15 cellular contexts compared by ENCODE assay signal in genomic region chr3:56684029-56684428, GRCh38. TPM values are rescaled to one million over a fixed set of nuclear protein-coding genes. Genes with fewer than 3 reads are reported as not detected.
DNase-seq lines count a peak whose midpoint lies in the region; ATAC-seq, FAIRE-seq and TF ChIP-seq lines count a peak whose summit lies in the region.
"Had no signal": no experiment of that assay in that cellular context is flagged by ENCODE, and none has a peak within 500 bp of the region (broad histone marks: within the 10 kb centered on the region; RNA-seq: fewer than 3 reads in every experiment).

No MANE protein-coding gene starts in this region.

- peak overlapping the region; percentile 65 for H3K4me3 Mint-ChIP-seq in T-helper 1 cell treated with Interleukin-12 subunit alpha and Interleukin-12 subunit beta and Interleukin-4 antibody, amounts not matched to agents 30 μg/mL and 1 μg/mL, for 36 hours
- H3K4me3 Mint-ChIP-seq in activated T-helper 1 cell treated with anti-CD3 and anti-CD28 coated beads, Interleukin-12 subunit alpha, Interleukin-12 subunit beta, Interleukin-2, Interleukin-4 antibody, amounts not matched to agents 30 ng/mL and 10 ng/mL and 1 ng/mL, durations not matched to agents 14 hours and 24 hours and 36 hours: peak overlapping the region; percentile 68
- H3K4me3 Mint-ChIP-seq in naive thymus-derived CD8-positive, alpha-beta T cell: peak overlapping the region; percentile 51 to 98 (median 68)

- POLR2A ChIA-PET in naive thymus-derived CD8-positive, alpha-beta T cell (lab: Charles Lee): interaction anchor here (1.6 to 3.2 kb wide), 2 partner anchors 9 to 117 kb away, joined by 5 to 48 read pairs; partner anchors contain the start of gene ARHGEF3

- intact Hi-C loops in activated T-helper 1 cell treated with anti-CD3 and anti-CD28 coated beads, Interleukin-12 subunit alpha, Interleukin-12 subunit beta, Interleukin-2, Interleukin-4 antibody, amounts not matched to agents 30 ng/mL and 10 ng/mL and 1 ng/mL, durations not matched to agents 14 hours and 24 hours and 36 hours (cut with micrococcal nuclease): loop anchor here (5.0 to 10.0 kb wide), 4 partner anchors 233 to 913 kb away; partner anchors contain the start of genes APPL1, ARF4 and PDE12

- FAIRE-seq in GM12891 (lab: Jason Lieb, UNC): peak; percentile 48

- ATAC-seq in naive thymus-derived CD8-positive, alpha-beta T cell: no peak
- no peak for ATAC-seq in HG03457 (IDR thresholded peaks at IDR 0.05; ENCODE audit: unreplicated experiment)

- no peaks in the 10 kb centered on the region for H3K27me3 Mint-ChIP-seq in T-helper 1 cell treated with Interleukin-12 subunit alpha and Interleukin-12 subunit beta and Interleukin-4 antibody, amounts not matched to agents 30 μg/mL and 1 μg/mL, for 36 hours (ENCODE audit: low read depth)
- H3K27me3 Mint-ChIP-seq in activated T-helper 1 cell treated with anti-CD3 and anti-CD28 coated beads, Interleukin-12 subunit alpha, Interleukin-12 subunit beta, Interleukin-2, Interleukin-4 antibody, amounts not matched to agents 30 ng/mL and 10 ng/mL and 1 ng/mL, durations not matched to agents 14 hours and 24 hours and 36 hours (ENCODE audit: insufficient read depth): peaks cover 2% of the 10 kb centered on the region
- H3K27me3 Mint-ChIP-seq in naive thymus-derived CD8-positive, alpha-beta T cell: no peaks in the 10 kb centered on the region

- no peak for TF ChIP-seq POLR2A in GM12891 (IDR thresholded peaks at IDR 0.05; ENCODE audit: low read depth, low read length)

- H3K27ac Mint-ChIP-seq in T-helper 1 cell treated with Interleukin-12 subunit alpha and Interleukin-12 subunit beta and Interleukin-4 antibody, amounts not matched to agents 30 μg/mL and 1 μg/mL, for 36 hours: peak overlapping the region; percentile 72
- peak overlapping the region; percentile 82 for H3K27ac Mint-ChIP-seq in activated T-helper 1 cell treated with anti-CD3 and anti-CD28 coated beads, Interleukin-12 subunit alpha, Interleukin-12 subunit beta, Interleukin-2, Interleukin-4 antibody, amounts not matched to agents 30 ng/mL and 10 ng/mL and 1 ng/mL, durations not matched to agents 14 hours and 24 hours and 36 hours
- H3K27ac Mint-ChIP-seq in naive thymus-derived CD8-positive, alpha-beta T cell: peak overlapping the region; percentile 28 to 93 (median 83)

- peaks cover 32% of the 10 kb centered on the region for H3K36me3 Mint-ChIP-seq in T-helper 1 cell treated with Interleukin-12 subunit alpha and Interleukin-12 subunit beta and Interleukin-4 antibody, amounts not matched to agents 30 μg/mL and 1 μg/mL, for 36 hours (ENCODE audit: low read depth)
- peaks cover 27% of the 10 kb centered on the region for H3K36me3 Mint-ChIP-seq in activated T-helper 1 cell treated with anti-CD3 and anti-CD28 coated beads, Interleukin-12 subunit alpha, Interleukin-12 subunit beta, Interleukin-2, Interleukin-4 antibody, amounts not matched to agents 30 ng/mL and 10 ng/mL and 1 ng/mL, durations not matched to agents 14 hours and 24 hours and 36 hours (ENCODE audit: low read depth)
- peaks cover 0 to 15% (median 12%) of the 10 kb centered on the region in 3 donors for H3K36me3 Mint-ChIP-seq in naive thymus-derived CD8-positive, alpha-beta T cell

- peaks cover 26% of the 10 kb centered on the region for H3K4me1 Mint-ChIP-seq in T-helper 1 cell treated with Interleukin-12 subunit alpha and Interleukin-12 subunit beta and Interleukin-4 antibody, amounts not matched to agents 30 μg/mL and 1 μg/mL, for 36 hours (ENCODE audit: low read depth)
- peaks cover 35% of the 10 kb centered on the region for H3K4me1 Mint-ChIP-seq in activated T-helper 1 cell treated with anti-CD3 and anti-CD28 coated beads, Interleukin-12 subunit alpha, Interleukin-12 subunit beta, Interleukin-2, Interleukin-4 antibody, amounts not matched to agents 30 ng/mL and 10 ng/mL and 1 ng/mL, durations not matched to agents 14 hours and 24 hours and 36 hours (ENCODE audit: low read depth)
- peaks cover 5 to 39% (median 20%) of the 10 kb centered on the region in 4 donors for H3K4me1 Mint-ChIP-seq in naive thymus-derived CD8-positive, alpha-beta T cell

- no peak for DNase-seq in T-helper 1 cell
- DNase-seq in GM12891 (ENCODE audit: insufficient read length, low spot score): no peak
- DNase-seq in activated T-helper 1 cell treated with anti-CD3 and anti-CD28 coated beads, Interleukin-12 subunit alpha, Interleukin-12 subunit beta, Interleukin-2, Interleukin-4 antibody, amounts not matched to agents 30 ng/mL and 10 ng/mL and 1 ng/mL, durations not matched to agents 14 hours and 24 hours and 36 hours (ENCODE audit: low spot score): no peak
- no peak for DNase-seq in naive thymus-derived CD8-positive, alpha-beta T cell
- DNase-seq in stimulated activated CD4-positive, alpha-beta T cell treated with anti-CD3 and anti-CD28 coated beads, Interleukin-4, amount 100 ng/mL, for 4 hours: no peak
- no peak for DNase-seq in DMS79 treated with DMSO at 0.1 percent for 48 hours (lab: John Stamatoyannopoulos, UW)
- DNase-seq: 8988T, colonic mucosa, heart left ventricle, Karpas-422, NCI-H1436, NCI-H510A, posterior cingulate gyrus had no signal

- H3K9me3 Mint-ChIP-seq in T-helper 1 cell treated with Interleukin-12 subunit alpha and Interleukin-12 subunit beta and Interleukin-4 antibody, amounts not matched to agents 30 μg/mL and 1 μg/mL, for 36 hours: peaks cover 9% of the 10 kb centered on the region
- H3K9me3 Mint-ChIP-seq in activated T-helper 1 cell treated with anti-CD3 and anti-CD28 coated beads, Interleukin-12 subunit alpha, Interleukin-12 subunit beta, Interleukin-2, Interleukin-4 antibody, amounts not matched to agents 30 ng/mL and 10 ng/mL and 1 ng/mL, durations not matched to agents 14 hours and 24 hours and 36 hours: peaks cover 9% of the 10 kb centered on the region
- H3K9me3 Mint-ChIP-seq in naive thymus-derived CD8-positive, alpha-beta T cell: no peaks in the 10 kb centered on the region

TF ChIP-seq in GM12891, 5 proteins besides CTCF, POLR2A, EP300 and RAD21:
- TF ChIP-seq TAF1 (IDR thresholded peaks at IDR 0.05; ENCODE audit: low read depth, low read length): no peak
- no peak for TF ChIP-seq POU2F2 (IDR thresholded peaks at IDR 0.05; ENCODE audit: low read depth, low read length)
- TF ChIP-seq POLR2AphosphoS5 (IDR thresholded peaks at IDR 0.05; ENCODE audit: low read depth, low read length): no peak
- no peak for TF ChIP-seq PAX5 (IDR thresholded peaks at IDR 0.05; ENCODE audit: insufficient read depth, low read length, severe bottlenecking)
- TF ChIP-seq SPI1 (IDR thresholded peaks at IDR 0.05; ENCODE audit: low read depth, low read length): no peak

RNA-seq across cellular contexts. Expression of gene TASOR, which starts 1.0 kb away (rescaled TPM):
- polyA plus RNA-seq in GM12891 (2012; ENCODE audit: low read depth, missing spikeins): 32.0 TPM
- total RNA-seq in activated T-helper 1 cell treated with anti-CD3 and anti-CD28 coated beads, Interleukin-12 subunit alpha, Interleukin-12 subunit beta, Interleukin-2, Interleukin-4 antibody, amounts not matched to agents 30 ng/mL and 10 ng/mL and 1 ng/mL, durations not matched to agents 14 hours and 24 hours and 36 hours: 60.8 and 63.6 TPM in 2 replicates
- 100 to 1,000 TPM; 101 to 103 TPM for total RNA-seq in naive thymus-derived CD8-positive, alpha-beta T cell
- 10 to 100 TPM; 25.1 to 32.0 (median 29.6) TPM for polyA plus RNA-seq in naive thymus-derived CD8-positive, alpha-beta T cell
